30 cellular contexts compared by ENCODE assay signal in genomic region chr2:88139203-88139702, GRCh38. TPM values are rescaled to one million over a fixed set of nuclear protein-coding genes. Genes with fewer than 3 reads are reported as not detected.
A peak's percentile ranks its signal among the peaks of the same experiment; 100 is the strongest.
DNase-seq lines count a peak whose midpoint lies in the region; ATAC-seq and TF ChIP-seq lines count a peak whose summit lies in the region.
"Had no signal": no experiment of that assay in that cellular context is flagged by ENCODE, and none has a peak within 500 bp of the region (broad histone marks: within the 10 kb centered on the region; RNA-seq: fewer than 3 reads in every experiment).

No MANE protein-coding gene starts in this region.

- in situ Hi-C loops in transverse colon (cut with MboI; ENCODE audit: low pct_ligation_motif_present in 1 of 4, low pct_unique_long_range_greater_than_20kb in 1 of 4, low sequenced_read_pairs in 3 of 4) = no loop called here

- H3K27ac ChIP-seq in colonic mucosa (peak overlapping the region; percentile 41), liver (ENCODE audit: low read depth in 1 of 2, low read length in 2 of 2) (peak overlapping the region; percentile 82 to 90), transverse colon (peak overlapping the region; percentile 18 to 59 (median 46))
- H3K27ac ChIP-seq: BLaER1 treated with 17β-estradiol and CSF1 and Interleukin-3, amounts not matched to agents 10 nM and 100 nM; SJCRH30 had no signal

- TF ChIP-seq CTCF in colonic mucosa (IDR thresholded peaks at IDR 0.05) = no peak
- no peak for TF ChIP-seq CTCF in liver (IDR thresholded peaks at IDR 0.05; ENCODE audit: low read depth, low read length, missing input control)
- TF ChIP-seq CTCF in transverse colon (IDR thresholded peaks at IDR 0.05) = no peak

- peak; percentile 44 to 50 for TF ChIP-seq RAD21 in liver (IDR thresholded peaks at IDR 0.05)

- WGBS in liver = 26% methylated on average over 2 of the region's 2 CpGs
- 33 to 45% methylated on average over 2 of the region's 2 CpGs for WGBS in transverse colon (ENCODE audit: low coverage in 1 of 2), 2 donors

- ATAC-seq in HG02798 (IDR thresholded peaks at IDR 0.05; ENCODE audit: poor library complexity, unreplicated experiment) = no peak
- ATAC-seq: GM23338, PC-3, Right ventricle myocardium inferior had no signal

- intact Hi-C loops in colonic mucosa (cut with DNase I) = no loop called here
- intact Hi-C loops in transverse colon (cut with DNase I; ENCODE audit: low total_unique reads) = no loop called here

- no peak for TF ChIP-seq EP300 in transverse colon (IDR thresholded peaks at IDR 0.05; ENCODE audit: low read depth)

- no peak overlapping the region for H3K4me3 ChIP-seq in colonic mucosa
- H3K4me3 ChIP-seq in liver (ENCODE audit: low read depth in 1 of 3, low read length in 3 of 3) = peak overlapping the region; percentile 5 to 15 (median 13)
- H3K4me3 ChIP-seq in transverse colon = no peak overlapping the region
- H3K4me3 ChIP-seq: BLaER1 treated with 17β-estradiol and CSF1 and Interleukin-3, amounts not matched to agents 10 nM and 100 nM; GM23338; SJCRH30 had no signal

- no peaks in the 10 kb centered on the region for H3K27me3 ChIP-seq in colonic mucosa
- H3K27me3 ChIP-seq in liver (ENCODE audit: control insufficient read depth in 4 of 4, insufficient read depth in 4 of 4, low read length in 3 of 4) = no peaks in the 10 kb centered on the region
- no peaks in the 10 kb centered on the region for H3K27me3 ChIP-seq in transverse colon
- H3K27me3 ChIP-seq: BLaER1 treated with 17β-estradiol and CSF1 and Interleukin-3, amounts not matched to agents 10 nM and 100 nM; SJCRH30 had no signal

- H3K9me3 ChIP-seq in colonic mucosa (no peaks in the 10 kb centered on the region), liver (ENCODE audit: control insufficient read depth in 4 of 4, low read length in 3 of 4) (no peaks in the 10 kb centered on the region), transverse colon (no peaks in the 10 kb centered on the region)
- H3K9me3 ChIP-seq: SJCRH30 had no signal

- peak; percentile 62 for DNase-seq in HuH-7 (ENCODE audit: low spot score)
- no peak for DNase-seq in colonic mucosa
- no peak for DNase-seq in transverse colon
- DNase-seq in activated CD4-positive, alpha-beta T cell treated with anti-CD3 and anti-CD28 coated beads, Interleukin-2, amount 50 U/mL, for 1 hour = no peak
- no peak for DNase-seq in A172 (ENCODE audit: low spot score)
- DNase-seq: AML-193; CD4-positive, alpha-beta memory T cell; COR-L47; H9; HFFc6; KBM-7; NCI-H1105 treated with DMSO at 0.1 percent for 48 hours; NCI-H146; NCI-H1930; NCI-H2107; NCI-H524; NCI-H748 treated with DMSO at 0.1 percent for 48 hours; NK-92 treated with Interleukin-12 subunit alpha and Interleukin-12 subunit beta, amount 100 ng/mL, for 24 hours; PC-3; SJCRH30 had no signal

- H3K36me3 ChIP-seq in colonic mucosa (no peaks in the 10 kb centered on the region), liver (ENCODE audit: control insufficient read depth in 4 of 4, insufficient read depth in 3 of 4, low read depth in 1 of 4, low read length in 3 of 4) (no peaks in the 10 kb centered on the region), transverse colon (no peaks in the 10 kb centered on the region)
- H3K36me3 ChIP-seq: BLaER1 treated with 17β-estradiol and CSF1 and Interleukin-3, amounts not matched to agents 10 nM and 100 nM; SJCRH30 had no signal

- no peaks in the 10 kb centered on the region for H3K4me1 ChIP-seq in colonic mucosa
- H3K4me1 ChIP-seq in liver (ENCODE audit: control insufficient read depth in 4 of 4, insufficient read depth in 4 of 4, low read length in 3 of 4) = peaks cover 4 to 61% (median 42%) of the 10 kb centered on the region in 4 donors
- peaks cover 5 to 28% (median 9%) of the 10 kb centered on the region in 4 donors for H3K4me1 ChIP-seq in transverse colon
- H3K4me1 ChIP-seq: BLaER1 treated with 17β-estradiol and CSF1 and Interleukin-3, amounts not matched to agents 10 nM and 100 nM; SJCRH30 had no signal

- TF ChIP-seq POLR2A in transverse colon (IDR thresholded peaks at IDR 0.05) = no peak

- H3K9ac ChIP-seq in colonic mucosa (ENCODE audit: low read depth in 2 of 2, low read length in 2 of 2) = no peak overlapping the region
- peak overlapping the region in 1 of 2 donors; percentile 70 for H3K9ac ChIP-seq in liver (ENCODE audit: low read depth in 1 of 2, low read length in 2 of 2)
- H3K9ac ChIP-seq: BLaER1 treated with 17β-estradiol and CSF1 and Interleukin-3, amounts not matched to agents 10 nM and 100 nM had no signal

TF ChIP-seq in liver, 16 proteins besides CTCF, POLR2A, EP300 and RAD21:
- TF ChIP-seq REST (IDR thresholded peaks at IDR 0.05) (peak; percentile 89), HNF4A (conservative IDR thresholded peaks at IDR 0.05) (peak; percentile 76 to 89), FOXA1 (IDR thresholded peaks at IDR 0.05) (peak; percentile 19), SP1 (IDR thresholded peaks at IDR 0.05) (peak; percentile 91), ZBTB33 (IDR thresholded peaks at IDR 0.05) (peak; percentile 73), RXRA (IDR thresholded peaks at IDR 0.05) (peak; percentile 88 to 96), TAF1 (conservative IDR thresholded peaks at IDR 0.05) (peak; percentile 63), YY1 (IDR thresholded peaks at IDR 0.05) (peak; percentile 85), NR2F2 (IDR thresholded peaks at IDR 0.05) (peak; percentile 61), FOXA2 (IDR thresholded peaks at IDR 0.05) (no peak), HNF4G (IDR thresholded peaks at IDR 0.05) (no peak), EGR1 (IDR thresholded peaks at IDR 0.05; ENCODE audit: low read depth in 2 of 2) (peak; percentile 32 to 56), GABPA (IDR thresholded peaks at IDR 0.05 in 1 of 2, conservative IDR thresholded peaks at IDR 0.05 in 1 of 2) (no peak), JUND (IDR thresholded peaks at IDR 0.05) (peak in 1 of 2 donors; percentile 47)
- TF ChIP-seq, protein P1, sequence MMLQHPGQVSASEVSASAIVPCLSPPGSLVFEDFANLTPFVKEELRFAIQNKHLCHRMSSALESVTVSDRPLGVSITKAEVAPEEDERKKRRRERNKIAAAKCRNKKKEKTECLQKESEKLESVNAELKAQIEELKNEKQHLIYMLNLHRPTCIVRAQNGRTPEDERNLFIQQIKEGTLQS (IDR thresholded peaks at IDR 0.05) = no peak
- TF ChIP-seq, protein P2, sequence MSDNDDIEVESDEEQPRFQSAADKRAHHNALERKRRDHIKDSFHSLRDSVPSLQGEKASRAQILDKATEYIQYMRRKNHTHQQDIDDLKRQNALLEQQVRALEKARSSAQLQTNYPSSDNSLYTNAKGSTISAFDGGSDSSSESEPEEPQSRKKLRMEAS (IDR thresholded peaks at IDR 0.05) = peak; percentile 69

RNA-seq across cellular contexts. Expression of gene FABP1, which starts 11.4 kb away (rescaled TPM):
- 1,000 to 10,000 TPM; 2,582 to 2,822 TPM for total RNA-seq in colonic mucosa
- 1,000 to 10,000 TPM in 1 of 2 donors, 100 to 1,000 TPM in 1; 975 to 1,486 TPM for total RNA-seq in liver
- 1,000 to 10,000 TPM; 3,125 to 7,337 TPM for polyA plus RNA-seq in liver
- total RNA-seq in transverse colon = 1,000 to 10,000 TPM; 1,053 to 3,583 (median 2,025) TPM
- total RNA-seq in A172 (2014; rRNA removed; shearing (Covaris generic)) = not detected in 2 replicates
- total RNA-seq: CD4-positive, alpha-beta memory T cell; GM23338; H9; HFFc6; HT-29; LHCN-M2; MCF 10A; PC-3; Right ventricle myocardium inferior; RPMI7951 had no signal
- polyA plus RNA-seq: AG04450; CD4-positive, alpha-beta memory T cell; GM23338 had no signal

RNA-seq across cellular contexts. Expression of gene THNSL2, which starts 30.9 kb away (rescaled TPM):
- 10 to 100 TPM; 17.5 to 23.3 TPM for total RNA-seq in colonic mucosa
- 10 to 100 TPM in 1 of 2 donors, 1 to 10 TPM in 1; 6.9 to 50.9 TPM for total RNA-seq in liver
- polyA plus RNA-seq in liver = 10 to 100 TPM; 15.6 to 18.7 TPM
- total RNA-seq in transverse colon = 10 to 100 TPM in 3 of 4 donors, 1 to 10 TPM in 1; 1.1 to 33.2 (median 17.5) TPM
- total RNA-seq in A172 (2014; rRNA removed; shearing (Covaris generic)) = 0.95 and 2.2 TPM in 2 replicates
- total RNA-seq: HFFc6, SJCRH30 had no signal

Comparison
In these comparisons a context has a peak if more than half of its experiments do, and no peak if none do; other contexts are left out.
1. H3K4me3 ChIP-seq: peak in liver (3 of 3); none in colonic mucosa (single experiment) and transverse colon (0 of 4).
2. RNA of gene FABP1, which starts 11.4 kb away (total RNA-seq): 2,582 to 2,822 TPM in colonic mucosa, 1,053 to 3,583 TPM in transverse colon and 975 to 1,486 TPM in liver; not detected in A172; every median in the first group is over 100 times any median in the second.
3. Peak in every context shown above with its lines, with median percentiles within 50 percentile points of each other: H3K27ac ChIP-seq.